ENCODE assay signal across 1 cellular context in the genomic region with DNA sequence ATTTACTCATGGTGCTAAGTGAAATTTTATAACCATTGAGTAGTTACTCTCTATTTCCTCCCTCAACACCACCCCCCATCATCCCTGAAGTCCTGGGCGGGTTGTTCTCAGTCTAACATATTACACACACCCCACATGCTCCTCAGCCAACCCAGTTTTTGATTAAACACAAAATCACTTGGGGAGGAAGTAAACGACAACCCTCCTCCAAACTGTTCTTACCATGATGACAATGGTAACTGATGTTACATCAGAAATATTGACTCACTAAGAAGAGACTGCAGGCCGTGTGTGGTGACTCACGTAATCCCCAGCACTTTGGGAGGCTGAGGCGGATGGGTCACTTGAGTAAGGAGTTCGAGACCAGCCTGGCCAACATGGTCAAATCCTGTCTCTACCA.
TF ChIP-seq lines count a peak whose summit lies in the region.

No MANE protein-coding gene starts in this region.

TF ChIP-seq in HEK293, 187 proteins besides CTCF, POLR2A, EP300 and RAD21 (continued from another document):
- TF ChIP-seq, protein P1, sequence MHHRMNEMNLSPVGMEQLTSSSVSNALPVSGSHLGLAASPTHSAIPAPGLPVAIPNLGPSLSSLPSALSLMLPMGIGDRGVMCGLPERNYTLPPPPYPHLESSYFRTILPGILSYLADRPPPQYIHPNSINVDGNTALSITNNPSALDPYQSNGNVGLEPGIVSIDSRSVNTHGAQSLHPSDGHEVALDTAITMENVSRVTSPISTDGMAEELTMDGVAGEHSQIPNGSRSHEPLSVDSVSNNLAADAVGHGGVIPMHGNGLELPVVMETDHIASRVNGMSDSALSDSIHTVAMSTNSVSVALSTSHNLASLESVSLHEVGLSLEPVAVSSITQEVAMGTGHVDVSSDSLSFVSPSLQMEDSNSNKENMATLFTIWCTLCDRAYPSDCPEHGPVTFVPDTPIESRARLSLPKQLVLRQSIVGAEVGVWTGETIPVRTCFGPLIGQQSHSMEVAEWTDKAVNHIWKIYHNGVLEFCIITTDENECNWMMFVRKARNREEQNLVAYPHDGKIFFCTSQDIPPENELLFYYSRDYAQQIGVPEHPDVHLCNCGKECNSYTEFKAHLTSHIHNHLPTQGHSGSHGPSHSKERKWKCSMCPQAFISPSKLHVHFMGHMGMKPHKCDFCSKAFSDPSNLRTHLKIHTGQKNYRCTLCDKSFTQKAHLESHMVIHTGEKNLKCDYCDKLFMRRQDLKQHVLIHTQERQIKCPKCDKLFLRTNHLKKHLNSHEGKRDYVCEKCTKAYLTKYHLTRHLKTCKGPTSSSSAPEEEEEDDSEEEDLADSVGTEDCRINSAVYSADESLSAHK (tag by site-specific recombination; IDR thresholded peaks at IDR 0.05) = no peak
- TF ChIP-seq ZNF785 (tag by site-specific recombination; IDR thresholded peaks at IDR 0.05) (peak; percentile 71; the same call in 1 of the 2 replicates), ZSCAN23 (tag by site-specific recombination; IDR thresholded peaks at IDR 0.05) (no peak), ZEB2 (tag by site-specific recombination; IDR thresholded peaks at IDR 0.05) (peak; percentile 49; the same call in 1 of the 2 replicates), WT1 (tag by site-specific recombination; IDR thresholded peaks at IDR 0.05) (no peak), SP7 (tag by site-specific recombination; IDR thresholded peaks at IDR 0.05) (no peak), ZNF140 (tag by site-specific recombination; IDR thresholded peaks at IDR 0.05) (no peak), ZNF202 (tag by site-specific recombination; IDR thresholded peaks at IDR 0.05; ENCODE audit: borderline replicate concordance) (no peak), ZNF558 (tag by site-specific recombination; IDR thresholded peaks at IDR 0.05) (peak; percentile 40; the same call in 1 of the 2 replicates), ZNF335 (tag by site-specific recombination; conservative IDR thresholded peaks at IDR 0.05) (0 out of 2 replicates have a peak, but pooled peaks have one; percentile 31), ZBTB7A (tag by site-specific recombination; IDR thresholded peaks at IDR 0.05; ENCODE audit: low read depth) (no peak), ZNF366 (tag by site-specific recombination; conservative IDR thresholded peaks at IDR 0.05) (0 out of 2 replicates have a peak, but pooled peaks have one; percentile 26), ZNF324 (tag by site-specific recombination; IDR thresholded peaks at IDR 0.05) (no peak), ZNF843 (tag by site-specific recombination; IDR thresholded peaks at IDR 0.05) (no peak)
- TF ChIP-seq, protein P2, sequence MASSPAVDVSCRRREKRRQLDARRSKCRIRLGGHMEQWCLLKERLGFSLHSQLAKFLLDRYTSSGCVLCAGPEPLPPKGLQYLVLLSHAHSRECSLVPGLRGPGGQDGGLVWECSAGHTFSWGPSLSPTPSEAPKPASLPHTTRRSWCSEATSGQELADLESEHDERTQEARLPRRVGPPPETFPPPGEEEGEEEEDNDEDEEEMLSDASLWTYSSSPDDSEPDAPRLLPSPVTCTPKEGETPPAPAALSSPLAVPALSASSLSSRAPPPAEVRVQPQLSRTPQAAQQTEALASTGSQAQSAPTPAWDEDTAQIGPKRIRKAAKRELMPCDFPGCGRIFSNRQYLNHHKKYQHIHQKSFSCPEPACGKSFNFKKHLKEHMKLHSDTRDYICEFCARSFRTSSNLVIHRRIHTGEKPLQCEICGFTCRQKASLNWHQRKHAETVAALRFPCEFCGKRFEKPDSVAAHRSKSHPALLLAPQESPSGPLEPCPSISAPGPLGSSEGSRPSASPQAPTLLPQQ (tag by site-specific recombination; IDR thresholded peaks at IDR 0.05) = 0 out of 2 replicates have a peak, but pooled peaks have one; percentile 37
- TF ChIP-seq, protein P3, sequence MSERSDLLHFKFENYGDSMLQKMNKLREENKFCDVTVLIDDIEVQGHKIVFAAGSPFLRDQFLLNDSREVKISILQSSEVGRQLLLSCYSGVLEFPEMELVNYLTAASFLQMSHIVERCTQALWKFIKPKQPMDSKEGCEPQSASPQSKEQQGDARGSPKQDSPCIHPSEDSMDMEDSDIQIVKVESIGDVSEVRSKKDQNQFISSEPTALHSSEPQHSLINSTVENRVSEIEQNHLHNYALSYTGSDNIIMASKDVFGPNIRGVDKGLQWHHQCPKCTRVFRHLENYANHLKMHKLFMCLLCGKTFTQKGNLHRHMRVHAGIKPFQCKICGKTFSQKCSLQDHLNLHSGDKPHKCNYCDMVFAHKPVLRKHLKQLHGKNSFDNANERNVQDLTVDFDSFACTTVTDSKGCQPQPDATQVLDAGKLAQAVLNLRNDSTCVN (tag by site-specific recombination; optimal IDR thresholded peaks at IDR 0.05) = no peak
- TF ChIP-seq, protein P4, sequence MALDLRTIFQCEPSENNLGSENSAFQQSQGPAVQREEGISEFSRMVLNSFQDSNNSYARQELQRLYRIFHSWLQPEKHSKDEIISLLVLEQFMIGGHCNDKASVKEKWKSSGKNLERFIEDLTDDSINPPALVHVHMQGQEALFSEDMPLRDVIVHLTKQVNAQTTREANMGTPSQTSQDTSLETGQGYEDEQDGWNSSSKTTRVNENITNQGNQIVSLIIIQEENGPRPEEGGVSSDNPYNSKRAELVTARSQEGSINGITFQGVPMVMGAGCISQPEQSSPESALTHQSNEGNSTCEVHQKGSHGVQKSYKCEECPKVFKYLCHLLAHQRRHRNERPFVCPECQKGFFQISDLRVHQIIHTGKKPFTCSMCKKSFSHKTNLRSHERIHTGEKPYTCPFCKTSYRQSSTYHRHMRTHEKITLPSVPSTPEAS (tag by site-specific recombination; IDR thresholded peaks at IDR 0.05) = no peak
- TF ChIP-seq, protein P5, sequence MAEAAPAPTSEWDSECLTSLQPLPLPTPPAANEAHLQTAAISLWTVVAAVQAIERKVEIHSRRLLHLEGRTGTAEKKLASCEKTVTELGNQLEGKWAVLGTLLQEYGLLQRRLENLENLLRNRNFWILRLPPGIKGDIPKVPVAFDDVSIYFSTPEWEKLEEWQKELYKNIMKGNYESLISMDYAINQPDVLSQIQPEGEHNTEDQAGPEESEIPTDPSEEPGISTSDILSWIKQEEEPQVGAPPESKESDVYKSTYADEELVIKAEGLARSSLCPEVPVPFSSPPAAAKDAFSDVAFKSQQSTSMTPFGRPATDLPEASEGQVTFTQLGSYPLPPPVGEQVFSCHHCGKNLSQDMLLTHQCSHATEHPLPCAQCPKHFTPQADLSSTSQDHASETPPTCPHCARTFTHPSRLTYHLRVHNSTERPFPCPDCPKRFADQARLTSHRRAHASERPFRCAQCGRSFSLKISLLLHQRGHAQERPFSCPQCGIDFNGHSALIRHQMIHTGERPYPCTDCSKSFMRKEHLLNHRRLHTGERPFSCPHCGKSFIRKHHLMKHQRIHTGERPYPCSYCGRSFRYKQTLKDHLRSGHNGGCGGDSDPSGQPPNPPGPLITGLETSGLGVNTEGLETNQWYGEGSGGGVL (tag by site-specific recombination; IDR thresholded peaks at IDR 0.05) = peak; percentile 82
- TF ChIP-seq, protein P6, sequence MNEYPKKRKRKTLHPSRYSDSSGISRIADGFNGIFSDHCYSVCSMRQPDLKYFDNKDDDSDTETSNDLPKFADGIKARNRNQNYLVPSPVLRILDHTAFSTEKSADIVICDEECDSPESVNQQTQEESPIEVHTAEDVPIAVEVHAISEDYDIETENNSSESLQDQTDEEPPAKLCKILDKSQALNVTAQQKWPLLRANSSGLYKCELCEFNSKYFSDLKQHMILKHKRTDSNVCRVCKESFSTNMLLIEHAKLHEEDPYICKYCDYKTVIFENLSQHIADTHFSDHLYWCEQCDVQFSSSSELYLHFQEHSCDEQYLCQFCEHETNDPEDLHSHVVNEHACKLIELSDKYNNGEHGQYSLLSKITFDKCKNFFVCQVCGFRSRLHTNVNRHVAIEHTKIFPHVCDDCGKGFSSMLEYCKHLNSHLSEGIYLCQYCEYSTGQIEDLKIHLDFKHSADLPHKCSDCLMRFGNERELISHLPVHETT (tag by site-specific recombination; IDR thresholded peaks at IDR 0.05) = no peak
- TF ChIP-seq, protein P7, sequence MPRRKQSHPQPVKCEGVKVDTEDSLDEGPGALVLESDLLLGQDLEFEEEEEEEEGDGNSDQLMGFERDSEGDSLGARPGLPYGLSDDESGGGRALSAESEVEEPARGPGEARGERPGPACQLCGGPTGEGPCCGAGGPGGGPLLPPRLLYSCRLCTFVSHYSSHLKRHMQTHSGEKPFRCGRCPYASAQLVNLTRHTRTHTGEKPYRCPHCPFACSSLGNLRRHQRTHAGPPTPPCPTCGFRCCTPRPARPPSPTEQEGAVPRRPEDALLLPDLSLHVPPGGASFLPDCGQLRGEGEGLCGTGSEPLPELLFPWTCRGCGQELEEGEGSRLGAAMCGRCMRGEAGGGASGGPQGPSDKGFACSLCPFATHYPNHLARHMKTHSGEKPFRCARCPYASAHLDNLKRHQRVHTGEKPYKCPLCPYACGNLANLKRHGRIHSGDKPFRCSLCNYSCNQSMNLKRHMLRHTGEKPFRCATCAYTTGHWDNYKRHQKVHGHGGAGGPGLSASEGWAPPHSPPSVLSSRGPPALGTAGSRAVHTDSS (tag by site-specific recombination; IDR thresholded peaks at IDR 0.05) = peak; percentile 48
